ENCODE assay signal across 29 cellular contexts in the genomic region with DNA sequence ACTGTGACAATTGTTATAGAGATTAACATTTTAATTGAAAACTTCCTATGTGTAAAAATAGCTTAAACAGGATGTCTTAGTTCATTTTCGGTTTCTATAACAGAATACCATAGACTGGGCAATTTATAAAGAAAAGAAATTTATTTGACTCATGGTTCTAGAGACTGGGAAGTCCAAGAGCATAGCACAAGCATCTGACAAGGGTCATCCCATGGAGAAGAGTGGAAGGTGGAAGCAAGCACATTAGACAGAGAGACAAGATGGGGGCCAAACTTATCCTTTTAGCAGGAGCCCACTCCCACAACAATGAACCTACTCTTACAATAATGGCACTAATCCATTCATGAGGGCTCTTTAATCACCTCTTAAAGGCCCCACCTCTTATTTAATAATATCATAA.
"Had no signal": no experiment of that assay in that cellular context is flagged by ENCODE, and none has a peak within 500 bp of the region (broad histone marks: within the 10 kb centered on the region; RNA-seq: fewer than 3 reads in every experiment).

No MANE protein-coding gene starts in this region.

- H3K4me3 ChIP-seq: colonic mucosa, coronary artery, dorsolateral prefrontal cortex, esophagus muscularis mucosa, esophagus squamous epithelium, gastrocnemius medialis, gastroesophageal sphincter, heart left ventricle, heart right ventricle had no signal

- ATAC-seq: effector memory CD8-positive, alpha-beta T cell; esophagus mucosa; foreskin keratinocyte; gastrocnemius medialis; gastroesophageal sphincter; heart left ventricle; heart right ventricle had no signal

- H3K27ac Mint-ChIP-seq: dendritic cell treated with granulocyte-macrophage colony-stimulating factor and Interleukin-4, amounts not matched to agents 40 ng/mL and 50 ng/mL, for 4 days; effector memory CD8-positive, alpha-beta T cell; endodermal cell had no signal

- H3K9me3 ChIP-seq: colonic mucosa, gastrocnemius medialis had no signal

- H3K4me1 ChIP-seq: colonic mucosa, esophagus squamous epithelium, foreskin keratinocyte, gastroesophageal sphincter had no signal

- FAIRE-seq: colon, endometrium, endothelial cell of umbilical vein, frontal cortex had no signal

- H3K27me3 ChIP-seq: colonic mucosa, dorsolateral prefrontal cortex, esophagus muscularis mucosa, esophagus squamous epithelium, foreskin keratinocyte, gastrocnemius medialis, gastroesophageal sphincter, heart left ventricle, heart right ventricle had no signal

- H3K4me1 Mint-ChIP-seq: endodermal cell had no signal

- H3K27ac ChIP-seq: colonic mucosa, coronary artery, dorsolateral prefrontal cortex, epithelial cell of prostate, esophagus muscularis mucosa, esophagus squamous epithelium, foreskin keratinocyte, gastrocnemius medialis, gastroesophageal sphincter, heart left ventricle, heart right ventricle had no signal

- H3K27me3 Mint-ChIP-seq: dendritic cell treated with granulocyte-macrophage colony-stimulating factor and Interleukin-4, amounts not matched to agents 40 ng/mL and 50 ng/mL, for 4 days; effector memory CD8-positive, alpha-beta T cell had no signal

- H3K36me3 ChIP-seq: colonic mucosa, esophagus muscularis mucosa, esophagus squamous epithelium, gastrocnemius medialis, gastroesophageal sphincter, heart left ventricle, heart right ventricle had no signal

- H3K4me3 Mint-ChIP-seq: dendritic cell treated with granulocyte-macrophage colony-stimulating factor and Interleukin-4, amounts not matched to agents 40 ng/mL and 50 ng/mL, for 4 days; effector memory CD8-positive, alpha-beta T cell; endodermal cell had no signal

- DNase-seq: colonic mucosa; cortex of kidney; dermis blood vessel endothelial cell; dorsolateral prefrontal cortex; effector CD4-positive, alpha-beta T cell; effector CD8-positive, alpha-beta T cell; effector memory CD4-positive, alpha-beta T cell; effector memory CD8-positive, alpha-beta T cell; endodermal cell; erythroblast; esophagus squamous epithelium; foreskin fibroblast; foreskin keratinocyte; foreskin melanocyte; gastrocnemius medialis; glutamatergic neuron; head of caudate nucleus; heart left ventricle; heart right ventricle had no signal
